15 cellular contexts compared by ENCODE assay signal in genomic region chr5:1380910-1381309, GRCh38. TPM values are rescaled to one million over a fixed set of nuclear protein-coding genes. Genes with fewer than 3 reads are reported as not detected.
DNase-seq lines count a peak whose midpoint lies in the region; TF ChIP-seq lines count a peak whose summit lies in the region.
"Had no signal": no experiment of that assay in that cellular context is flagged by ENCODE, and none has a peak within 500 bp of the region (broad histone marks: within the 10 kb centered on the region; RNA-seq: fewer than 3 reads in every experiment).

No MANE protein-coding gene starts in this region.

- no peaks in the 10 kb centered on the region for H3K36me3 Mint-ChIP-seq in activated CD4-positive, alpha-beta memory T cell treated with anti-CD3 and anti-CD28 coated beads, Interleukin-2, amount 10 ng/mL, durations not matched to agents 7 days and 5 days (ENCODE audit: low read depth)

- H4K20me1 ChIP-seq in GM23248 (ENCODE audit: insufficient read depth), result no peaks in the 10 kb centered on the region

- TF ChIP-seq CTCF in GM13977 (IDR thresholded peaks at IDR 0.05; ENCODE audit: extremely low read depth, insufficient read depth, missing control alignments), result no peak

- H3K9me2 ChIP-seq in GM23248 (ENCODE audit: insufficient read depth), result no peaks in the 10 kb centered on the region

- H3K4me2 ChIP-seq in GM23248 (ENCODE audit: unreplicated experiment) (no peak overlapping the region), skeletal muscle satellite cell (ENCODE audit: low read length) (peak overlapping the region; percentile 67)

- no peaks in the 10 kb centered on the region for H3F3A ChIP-seq in GM23248 (ENCODE audit: insufficient read depth)

- DNase-seq in NCI-H1417 (lab: John Stamatoyannopoulos, UW) (peak in 2 of 3 experiments; percentile 39 to 51), NCI-H1417 treated with DMSO at 0.1 percent for 48 hours (lab: John Stamatoyannopoulos, UW) (no peak), GM23248 (peak; percentile 42), head of caudate nucleus (peak in 34 of 42 donors; percentile 18 to 67 (median 44)), GM13977 (ENCODE audit: low spot score) (no peak), A172 (ENCODE audit: low spot score) (no peak)
- DNase-seq in activated CD4-positive, alpha-beta memory T cell treated with anti-CD3 and anti-CD28 coated beads, Interleukin-2, amount 10 ng/mL, durations not matched to agents 7 days and 5 days, result no peak
- DNase-seq: COR-L47, NCI-H1694, NCI-H524 treated with DMSO at 0.1 percent for 48 hours, tibial artery had no signal

- H3K27me3 Mint-ChIP-seq in activated CD4-positive, alpha-beta memory T cell treated with anti-CD3 and anti-CD28 coated beads, Interleukin-2, amount 10 ng/mL, durations not matched to agents 7 days and 5 days, result peaks cover 1% of the 10 kb centered on the region

- H3K4me3 ChIP-seq in GM23248, result peak overlapping the region; percentile 26; the same call in 1 of the 2 replicates
- H3K4me3 ChIP-seq in skeletal muscle satellite cell (ENCODE audit: low read length), result no peak overlapping the region

- intact Hi-C loops in head of caudate nucleus (cut with DNase I), result no loop called here

- no peak overlapping the region for H3K27ac Mint-ChIP-seq in activated CD4-positive, alpha-beta memory T cell treated with anti-CD3 and anti-CD28 coated beads, Interleukin-2, amount 10 ng/mL, durations not matched to agents 7 days and 5 days

- WGBS in GM23248 (ENCODE audit: low coverage in 1 of 2, low lambda C conversion rate in 2 of 2, missing lambda C conversion rate in 2 of 2), 2 experiments, result 33 to 48% methylated on average over 12 of the region's 12 CpGs

- no peak overlapping the region for H3K27ac ChIP-seq in GM23248
- H3K27ac ChIP-seq: adrenal gland, parathyroid adenoma, tibial artery had no signal

- H3K9me3 ChIP-seq in GM23248 (ENCODE audit: low read depth) (no peaks in the 10 kb centered on the region), skeletal muscle satellite cell (replicated peaks; ENCODE audit: low read length) (no peaks in the 10 kb centered on the region)
- H3K9me3 ChIP-seq: adrenal gland, tibial artery had no signal

- H3K9me3 Mint-ChIP-seq in activated CD4-positive, alpha-beta memory T cell treated with anti-CD3 and anti-CD28 coated beads, Interleukin-2, amount 10 ng/mL, durations not matched to agents 7 days and 5 days, result no peaks in the 10 kb centered on the region
- H3K9me3 Mint-ChIP-seq: activated T-cell treated with anti-CD3 and anti-CD28 coated beads, Interleukin-2, amount 50 U/mL, for 24 hours had no signal

- CTCF ChIA-PET in activated CD4-positive, alpha-beta memory T cell treated with anti-CD3 and anti-CD28 coated beads, Interleukin-2, amount 10 ng/mL, durations not matched to agents 7 days and 5 days (lab: Charles Lee), result interaction anchor here (0.8 to 1.7 kb wide), 16 partner anchors 9 to 264 kb away, joined by 3 to 14 read pairs (median 3); no protein-coding TSS in a partner anchor

- H3K27me3 ChIP-seq in GM23248 (replicated peaks; ENCODE audit: insufficient read depth) (peaks cover 12% of the 10 kb centered on the region; the same call in 1 of the 2 replicates), skeletal muscle satellite cell (ENCODE audit: control insufficient read depth, insufficient read depth, low read length) (peaks cover 49% of the 10 kb centered on the region)

- in situ Hi-C loops in GM23248 (cut with MboI) (no loop called here), GM13977 (cut with MboI; ENCODE audit: low pct_unique_long_range_greater_than_20kb, low sequenced_read_pairs, unreplicated experiment) (no loop called here)

- no peaks in the 10 kb centered on the region for H3K79me2 ChIP-seq in GM23248 (ENCODE audit: insufficient read depth)
- H3K79me2 ChIP-seq: parathyroid adenoma had no signal

- POLR2A ChIA-PET in activated CD4-positive, alpha-beta memory T cell treated with anti-CD3 and anti-CD28 coated beads, Interleukin-2, amount 10 ng/mL, durations not matched to agents 7 days and 5 days (lab: Charles Lee), result interaction anchor here (1.2 kb wide), 1 partner anchor 36 kb away, joined by 4 read pairs; the partner anchor contains the start of gene CLPTM1L

- H3K36me3 ChIP-seq in GM23248 (ENCODE audit: low read depth) (no peaks in the 10 kb centered on the region), skeletal muscle satellite cell (ENCODE audit: insufficient read depth, low read length) (no peaks in the 10 kb centered on the region)
- H3K36me3 ChIP-seq: adrenal gland, tibial artery had no signal

- H3K4me3 Mint-ChIP-seq in activated CD4-positive, alpha-beta memory T cell treated with anti-CD3 and anti-CD28 coated beads, Interleukin-2, amount 10 ng/mL, durations not matched to agents 7 days and 5 days, result no peak overlapping the region

- H2AFZ ChIP-seq in GM23248, result peak overlapping the region; percentile 28; the same call in 1 of the 2 replicates

- peaks cover 22% of the 10 kb centered on the region for H3K4me1 Mint-ChIP-seq in activated CD4-positive, alpha-beta memory T cell treated with anti-CD3 and anti-CD28 coated beads, Interleukin-2, amount 10 ng/mL, durations not matched to agents 7 days and 5 days

- H3K9ac ChIP-seq in GM23248, result no peak overlapping the region
- no peak overlapping the region for H3K9ac ChIP-seq in skeletal muscle satellite cell (ENCODE audit: low read depth, low read length)
- H3K9ac ChIP-seq: parathyroid adenoma had no signal

- H3K4me1 ChIP-seq in GM23248 (ENCODE audit: insufficient read depth) (no peaks in the 10 kb centered on the region), skeletal muscle satellite cell (ENCODE audit: control insufficient read depth, insufficient read depth, low read length) (peaks cover 4% of the 10 kb centered on the region)

RNA-seq across cellular contexts. Expression of gene CLPTM1L, which starts 36.0 kb away (rescaled TPM):
- total RNA-seq in GM23248 (2014; rRNA removed; shearing (Covaris generic)), result 132 and 135 TPM in 2 replicates
- 25.6 and 28.3 TPM in 2 replicates for polyA plus RNA-seq in GM23248 (2016; fragmentation: Nextera tagmentation; extraction: Ambion mirVana)
- 154 and 198 TPM in 2 replicates for total RNA-seq in skeletal muscle satellite cell (2012; rRNA removed)
- 271 and 287 TPM in 2 replicates for total RNA-seq in A172 (2014; rRNA removed; shearing (Covaris generic))
- total RNA-seq in activated CD4-positive, alpha-beta memory T cell treated with anti-CD3 and anti-CD28 coated beads, Interleukin-2, amount 10 ng/mL, durations not matched to agents 7 days and 5 days, result 100 to 1,000 TPM in 1 of 2 experiments, 10 to 100 TPM in 1; 99.7 to 101 TPM

Comparison
In these comparisons a context has a peak if more than half of its experiments do, and no peak if none do; other contexts are left out.
1. DNase-seq: peak in NCI-H1417 (2 of 3), GM23248 (single experiment) and head of caudate nucleus (34 of 42); none in NCI-H1417 treated with DMSO at 0.1 percent for 48 hours (single experiment), GM13977 (single experiment), A172 (single experiment) and activated CD4-positive, alpha-beta memory T cell treated with anti-CD3 and anti-CD28 coated beads, Interleukin-2, amount 10 ng/mL, durations not matched to agents 7 days and 5 days (single experiment).